In the genomic region with DNA sequence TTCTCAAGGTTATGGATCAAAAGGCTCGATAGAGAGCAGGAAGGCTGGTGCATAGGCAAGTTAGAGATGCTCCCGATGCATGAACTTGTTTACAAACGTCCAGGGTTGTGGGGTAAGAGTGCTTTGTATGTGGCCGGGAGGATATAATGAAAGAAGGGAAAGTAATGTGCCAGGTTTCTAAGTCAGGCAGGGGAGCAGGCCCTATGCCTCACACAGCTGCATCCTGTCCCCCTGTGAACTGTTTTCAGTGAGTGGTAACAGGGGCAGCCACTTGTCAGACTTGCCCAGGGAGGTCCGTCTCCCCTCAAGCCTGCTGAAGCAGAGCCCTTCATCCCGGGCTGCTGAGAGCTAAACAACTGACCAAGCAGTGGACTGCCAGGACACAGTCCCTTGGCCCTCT, we compare ENCODE assay signal across 16 cellular contexts. TPM values are rescaled to one million over a fixed set of nuclear protein-coding genes. Genes with fewer than 3 reads are reported as not detected.
A peak's percentile ranks its signal among the peaks of the same experiment; 100 is the strongest.
DNase-seq lines count a peak whose midpoint lies in the region; ATAC-seq and TF ChIP-seq lines count a peak whose summit lies in the region.
"Had no signal": no experiment of that assay in that cellular context is flagged by ENCODE, and none has a peak within 500 bp of the region (broad histone marks: within the 10 kb centered on the region; RNA-seq: fewer than 3 reads in every experiment).

No MANE protein-coding gene starts in this region.

- H3K27me3 ChIP-seq in WERI-Rb-1 (ENCODE audit: insufficient read depth, low read depth, severe bottlenecking) (no peaks in the 10 kb centered on the region), lower lobe of right lung (ENCODE audit: low read depth) (no peaks in the 10 kb centered on the region)
- H3K27me3 ChIP-seq: ascending aorta, colonic mucosa had no signal

- H3K27me3 Mint-ChIP-seq in activated CD8-positive, alpha-beta memory T cell treated with anti-CD3 and anti-CD28 coated beads, Interleukin-2, amount 10 ng/mL, durations not matched to agents 7 days and 5 days = no peaks in the 10 kb centered on the region
- peaks cover 3% of the 10 kb centered on the region for H3K27me3 Mint-ChIP-seq in type B pancreatic cell

- intact Hi-C loops in lower lobe of right lung (cut with DNase I) = no loop called here

- H3K9me3 ChIP-seq in WERI-Rb-1 (ENCODE audit: severe bottlenecking) (no peaks in the 10 kb centered on the region), lower lobe of right lung (no peaks in the 10 kb centered on the region)
- H3K9me3 ChIP-seq: ascending aorta, colonic mucosa, psoas muscle had no signal

- H3K4me3 ChIP-seq in WERI-Rb-1 (ENCODE audit: low read depth, low read length) (no peak overlapping the region), lower lobe of right lung (no peak overlapping the region)
- H3K4me3 ChIP-seq: ascending aorta, colonic mucosa, psoas muscle had no signal

- H3K4me3 Mint-ChIP-seq in activated CD8-positive, alpha-beta memory T cell treated with anti-CD3 and anti-CD28 coated beads, Interleukin-2, amount 10 ng/mL, durations not matched to agents 7 days and 5 days = no peak overlapping the region
- H3K4me3 Mint-ChIP-seq in type B pancreatic cell = peak overlapping the region; percentile 6

- CTCF ChIA-PET in activated CD8-positive, alpha-beta memory T cell treated with anti-CD3 and anti-CD28 coated beads, Interleukin-2, amount 10 ng/mL, durations not matched to agents 7 days and 5 days (lab: Charles Lee) = no interaction called here

- H3K4me1 ChIP-seq in lower lobe of right lung = peaks cover 74% of the 10 kb centered on the region
- H3K4me1 ChIP-seq: ascending aorta, psoas muscle had no signal

- H3K4me1 Mint-ChIP-seq in activated CD8-positive, alpha-beta memory T cell treated with anti-CD3 and anti-CD28 coated beads, Interleukin-2, amount 10 ng/mL, durations not matched to agents 7 days and 5 days = peaks cover 74% of the 10 kb centered on the region
- peaks cover 53% of the 10 kb centered on the region for H3K4me1 Mint-ChIP-seq in type B pancreatic cell (ENCODE audit: unreplicated experiment)

- peak overlapping the region; percentile 74 for H3K27ac ChIP-seq in WERI-Rb-1
- peak overlapping the region; percentile 34 for H3K27ac ChIP-seq in lower lobe of right lung
- H3K27ac ChIP-seq: ascending aorta, colonic mucosa, KMS-11, psoas muscle had no signal

- TF ChIP-seq CTCF in WERI-Rb-1 (IDR thresholded peaks at IDR 0.05; ENCODE audit: low read depth, low read length) = no peak
- TF ChIP-seq CTCF in lower lobe of right lung (IDR thresholded peaks at IDR 0.05) = no peak
- TF ChIP-seq CTCF in type B pancreatic cell (conservative IDR thresholded peaks at IDR 0.05) = no peak

- ATAC-seq in activated CD8-positive, alpha-beta memory T cell treated with anti-CD3 and anti-CD28 coated beads, Interleukin-2, amount 10 ng/mL, durations not matched to agents 7 days and 5 days = no peak
- no peak for ATAC-seq in lower lobe of right lung
- ATAC-seq: activated CD4-positive, CD25-positive, alpha-beta regulatory T cell treated with anti-CD3 and anti-CD28 coated beads, Interleukin-2, amount 50 U/mL, for 24 hours; Panc1; psoas muscle had no signal

- peak overlapping the region; percentile 45 for H3K27ac Mint-ChIP-seq in activated CD8-positive, alpha-beta memory T cell treated with anti-CD3 and anti-CD28 coated beads, Interleukin-2, amount 10 ng/mL, durations not matched to agents 7 days and 5 days
- peak overlapping the region; percentile 81 for H3K27ac Mint-ChIP-seq in type B pancreatic cell

- H3K36me3 Mint-ChIP-seq in activated CD8-positive, alpha-beta memory T cell treated with anti-CD3 and anti-CD28 coated beads, Interleukin-2, amount 10 ng/mL, durations not matched to agents 7 days and 5 days = peaks cover 14% of the 10 kb centered on the region
- H3K36me3 Mint-ChIP-seq in type B pancreatic cell = peaks cover 4% of the 10 kb centered on the region

- no peaks in the 10 kb centered on the region for H3K9me3 Mint-ChIP-seq in activated CD8-positive, alpha-beta memory T cell treated with anti-CD3 and anti-CD28 coated beads, Interleukin-2, amount 10 ng/mL, durations not matched to agents 7 days and 5 days (ENCODE audit: low read depth)
- H3K9me3 Mint-ChIP-seq in type B pancreatic cell = no peaks in the 10 kb centered on the region

- H3K36me3 ChIP-seq in WERI-Rb-1 (no peaks in the 10 kb centered on the region), lower lobe of right lung (no peaks in the 10 kb centered on the region)
- H3K36me3 ChIP-seq: ascending aorta, colonic mucosa had no signal

- no peak for DNase-seq in activated CD8-positive, alpha-beta memory T cell treated with anti-CD3 and anti-CD28 coated beads, Interleukin-2, amount 10 ng/mL, durations not matched to agents 7 days and 5 days
- no peak for DNase-seq in activated CD8-positive, alpha-beta memory T cell treated with anti-CD3 and anti-CD28 coated beads, Interleukin-2, amount 50 U/mL, for 48 hours
- DNase-seq in WERI-Rb-1 (no peak), lower lobe of right lung (no peak), type B pancreatic cell (ENCODE audit: extremely low spot score, unreplicated experiment) (no peak), dedifferentiated amniotic fluid mesenchymal stem cell (ENCODE audit: extremely low spot score) (no peak), germinal center (ENCODE audit: low spot score) (no peak), pons (ENCODE audit: low spot score) (no peak)
- DNase-seq: colonic mucosa, NCI-H187, psoas muscle, substantia nigra had no signal

RNA-seq across cellular contexts. Expression of a gene that starts 19.4 kb away (rescaled TPM):
- 10 to 100 TPM; 19.1 to 30.8 TPM for total RNA-seq in activated CD8-positive, alpha-beta memory T cell treated with anti-CD3 and anti-CD28 coated beads, Interleukin-2, amount 10 ng/mL, durations not matched to agents 7 days and 5 days
- total RNA-seq in lower lobe of right lung = 10.9 TPM
- 7.6 and 10.1 TPM in 2 replicates for total RNA-seq in type B pancreatic cell (ENCODE audit: low replicate concordance)
